8 cellular contexts compared by ENCODE assay signal in the genomic region with DNA sequence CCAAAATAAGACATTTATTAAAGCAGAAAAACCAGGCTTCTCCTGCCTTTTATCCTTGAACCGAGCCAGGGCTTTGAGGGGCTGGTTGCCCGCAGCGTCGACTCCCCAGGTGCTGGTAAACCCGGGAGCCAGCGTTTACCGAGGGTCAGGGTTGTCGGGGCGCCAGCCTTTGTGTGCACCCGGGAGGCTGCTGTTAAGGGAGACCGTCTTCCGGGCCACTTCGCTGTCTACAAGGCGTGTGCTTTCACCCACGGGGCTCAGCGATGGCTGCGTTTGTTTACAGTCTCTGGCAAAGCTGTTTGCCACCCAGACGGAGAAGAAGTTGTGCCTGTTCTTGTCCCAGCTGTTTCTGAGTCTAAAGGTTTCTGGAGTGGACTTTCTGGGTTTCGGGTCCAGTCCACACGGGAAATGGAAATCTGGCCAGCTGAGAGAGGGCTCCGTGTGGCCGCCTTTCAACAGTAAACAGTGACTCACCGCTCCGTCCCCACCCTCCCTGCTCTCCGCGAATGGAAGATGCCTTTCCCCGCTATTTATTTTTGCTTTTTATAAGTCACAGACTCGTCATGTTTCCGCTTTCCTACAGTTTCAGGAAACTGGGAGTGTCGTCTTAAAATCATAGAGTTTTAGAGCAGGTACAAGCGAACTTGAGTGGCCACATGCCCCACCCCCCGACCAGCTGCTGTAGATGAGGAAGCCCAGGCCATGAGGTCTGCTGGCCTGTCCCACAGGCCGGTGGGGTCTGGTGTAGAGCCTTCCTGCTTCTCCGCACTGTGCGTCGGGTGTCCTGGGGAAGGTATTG. TPM values are rescaled to one million over a fixed set of nuclear protein-coding genes. Genes with fewer than 3 reads are reported as not detected.
DNase-seq lines count a peak whose midpoint lies in the region; ATAC-seq and TF ChIP-seq lines count a peak whose summit lies in the region.

No MANE protein-coding gene starts in this region.

- peaks cover 32% of the 10 kb centered on the region for H3K36me3 Mint-ChIP-seq in CD4-positive, alpha-beta T cell (ENCODE audit: low read depth)

- no peaks in the 10 kb centered on the region for H3K9me3 ChIP-seq in CD4-positive, alpha-beta T cell (ENCODE audit: control insufficient read depth, low read length)
- H3K9me3 ChIP-seq in duodenal mucosa (ENCODE audit: control insufficient read depth in 1 of 2, low read length in 2 of 2) = no peaks in the 10 kb centered on the region
- no peaks in the 10 kb centered on the region for H3K9me3 ChIP-seq in mesodermal cell (ENCODE audit: control insufficient read depth, low read length)

- ATAC-seq in CD4-positive, alpha-beta T cell (ENCODE audit: poor library complexity) = peak; percentile 51
- ATAC-seq in HG03442 (IDR thresholded peaks at IDR 0.05; ENCODE audit: unreplicated experiment) = no peak

- H3K27me3 Mint-ChIP-seq in CD4-positive, alpha-beta T cell = peaks cover 4% of the 10 kb centered on the region

- H3K27ac Mint-ChIP-seq in CD4-positive, alpha-beta T cell = peak overlapping the region; percentile 100

- peak overlapping the region; percentile 78 to 88 for H3K9ac ChIP-seq in duodenal mucosa (ENCODE audit: low read depth in 1 of 2, low read length in 2 of 2)

- no peaks in the 10 kb centered on the region for H3K27me3 ChIP-seq in CD4-positive, alpha-beta T cell (ENCODE audit: control insufficient read depth, insufficient read depth, low read length)
- no peaks in the 10 kb centered on the region for H3K27me3 ChIP-seq in duodenal mucosa (ENCODE audit: control insufficient read depth in 1 of 2, insufficient read depth in 2 of 2, low read length in 2 of 2)

- H3K4me1 Mint-ChIP-seq in CD4-positive, alpha-beta T cell (ENCODE audit: low read depth) = peaks cover 32% of the 10 kb centered on the region

- peak overlapping the region; percentile 95 for H3K27ac ChIP-seq in CD4-positive, alpha-beta T cell (ENCODE audit: low read depth, low read length)
- H3K27ac ChIP-seq in duodenal mucosa (ENCODE audit: low read depth, low read length) (peak overlapping the region; percentile 97), mesodermal cell (ENCODE audit: low read depth, low read length, severe bottlenecking) (peak overlapping the region; percentile 89)

- H3K36me3 ChIP-seq in duodenal mucosa (ENCODE audit: control insufficient read depth in 1 of 2, insufficient read depth in 2 of 2, low read length in 2 of 2) = peaks cover 4 to 6% of the 10 kb centered on the region in 2 donors
- peaks cover 7% of the 10 kb centered on the region for H3K36me3 ChIP-seq in mesodermal cell (ENCODE audit: control insufficient read depth, insufficient read depth, low read length)

- H3K9me3 Mint-ChIP-seq in CD4-positive, alpha-beta T cell = no peaks in the 10 kb centered on the region

- H3K4me3 ChIP-seq in duodenal mucosa (ENCODE audit: low read depth in 1 of 2, low read length in 2 of 2) (peak overlapping the region; percentile 80 to 84), mesodermal cell (ENCODE audit: extremely low read depth, insufficient read depth, low read length, poor library complexity, severe bottlenecking) (peak overlapping the region; percentile 49)

- H3K4me3 Mint-ChIP-seq in CD4-positive, alpha-beta T cell = peak overlapping the region; percentile 95

- TF ChIP-seq CTCF in CD4-positive, alpha-beta T cell (IDR thresholded peaks at IDR 0.05) = no peak
- TF ChIP-seq CTCF in GM10266 (IDR thresholded peaks at IDR 0.05; ENCODE audit: control insufficient read depth, insufficient read depth, low read depth, missing control alignments) = no peak

- CTCF ChIA-PET in CD4-positive, alpha-beta T cell (lab: Charles Lee) = interaction anchor here (1.9 to 2.1 kb wide), 2 partner anchors 23 to 26 kb away, joined by 7 to 12 read pairs; partner anchors contain the start of gene TMEM184A

- WGBS in mesodermal cell (ENCODE audit: insufficient coverage in 2 of 2), 2 experiments = 47% methylated on average over 31 to 35 of the region's 36 CpGs

- intact Hi-C loops in CD4-positive, alpha-beta T cell (cut with DNase I, micrococcal nuclease) = loop anchor here (1.0 to 5.0 kb wide), 3 partner anchors 26 to 40 kb away; partner anchors contain the start of gene PSMG3 (in 1 of the 2)

- peak; percentile 42 to 70 (median 56) for DNase-seq in CD4-positive, alpha-beta T cell
- DNase-seq in LoVo (ENCODE audit: low spot score) (peak; percentile 98), GM10266 (ENCODE audit: extremely low spot score) (no peak)
- peak; percentile 29 to 49 for DNase-seq in activated CD4-positive, alpha-beta T cell treated with anti-CD3 and anti-CD28 coated beads, Interleukin-2, amount 50 U/mL, for 24 hours (ENCODE audit: low read depth in 1 of 2, low spot score in 1 of 2)
- peak; percentile 32 for DNase-seq in stimulated activated CD8-positive, alpha-beta memory T cell treated with anti-CD3 and anti-CD28 coated beads, Interleukin-4, amount 100 ng/mL, for 24 hours (ENCODE audit: low read depth)

- POLR2A ChIA-PET in CD4-positive, alpha-beta T cell (lab: Charles Lee) = interaction anchor here (1.1 to 1.5 kb wide), 3 partner anchors 11 to 821 kb away, joined by 3 to 4 read pairs (median 4); no protein-coding TSS in a partner anchor

- H3K4me1 ChIP-seq in duodenal mucosa (ENCODE audit: control insufficient read depth in 1 of 2, insufficient read depth in 2 of 2, low read length in 2 of 2) (peaks cover 27 to 43% of the 10 kb centered on the region in 2 donors), mesodermal cell (ENCODE audit: control insufficient read depth, insufficient read depth, low read length, poor library complexity, severe bottlenecking) (peaks cover 58% of the 10 kb centered on the region)

RNA-seq across cellular contexts. Expression of gene MAFK, which starts 2.2 kb away (rescaled TPM):
- 10 to 100 TPM; 60.1 to 65.0 TPM for total RNA-seq in CD4-positive, alpha-beta T cell
- polyA plus RNA-seq in mesodermal cell (2013, experiment 1 of 2) = 17.9 TPM
- polyA plus RNA-seq in mesodermal cell (2013, experiment 2 of 2) = 15.4 TPM

RNA-seq across cellular contexts. Expression of gene TMEM184A, which starts 23.4 kb away (rescaled TPM):
- under 1 TPM in 1 of 2 experiments, not detected in 1; 0.06 TPM for total RNA-seq in CD4-positive, alpha-beta T cell
- 1.8 TPM for polyA plus RNA-seq in mesodermal cell (2013, experiment 1 of 2)
- polyA plus RNA-seq in mesodermal cell (2013, experiment 2 of 2) = 0.86 TPM

RNA-seq across cellular contexts. Expression of gene INTS1, which starts 28.5 kb away (rescaled TPM):
- total RNA-seq in CD4-positive, alpha-beta T cell = 10 to 100 TPM; 91.0 to 91.5 TPM
- 71.6 TPM for polyA plus RNA-seq in mesodermal cell (2013, experiment 1 of 2)
- polyA plus RNA-seq in mesodermal cell (2013, experiment 2 of 2) = 53.3 TPM

RNA-seq across cellular contexts. Expression of gene PSMG3, which starts 37.2 kb away (rescaled TPM):
- 10 to 100 TPM; 13.3 to 13.8 TPM for total RNA-seq in CD4-positive, alpha-beta T cell
- 28.0 TPM for polyA plus RNA-seq in mesodermal cell (2013, experiment 1 of 2)
- 22.4 TPM for polyA plus RNA-seq in mesodermal cell (2013, experiment 2 of 2)
